Comparison of ENCODE assay signal across 8 cellular contexts in genomic region chr15:31440754-31441298, GRCh38.
DNase-seq lines count a peak whose midpoint lies in the region; ATAC-seq and TF ChIP-seq lines count a peak whose summit lies in the region.

No MANE protein-coding gene starts in this region.

- H3K9me2 ChIP-seq in MM.1S (replicated peaks; ENCODE audit: insufficient read depth, low read length): no peaks in the 10 kb centered on the region

- no peak for TF ChIP-seq EP300 in ovary (IDR thresholded peaks at IDR 0.05)

- H3F3A ChIP-seq in MM.1S (ENCODE audit: insufficient read depth, low read length): peaks cover 13% of the 10 kb centered on the region

- no peaks in the 10 kb centered on the region for H3K9me3 Mint-ChIP-seq in IgD-negative memory B cell

- H3K27me3 ChIP-seq in ovary: no peaks in the 10 kb centered on the region
- no peaks in the 10 kb centered on the region for H3K27me3 ChIP-seq in MM.1S (replicated peaks; ENCODE audit: insufficient read depth, low read length)

- TF ChIP-seq CTCF in ovary (IDR thresholded peaks at IDR 0.05) (no peak), MM.1S (IDR thresholded peaks at IDR 0.05; ENCODE audit: low read length) (no peak)

- peak; percentile 45 for DNase-seq in AG08395 (ENCODE audit: low spot score)
- DNase-seq in activated gamma-delta T cell (lab: John Stamatoyannopoulos, UW): peak; percentile 26
- DNase-seq in Right ventricle myocardium inferior (ENCODE audit: missing footprints): peak; percentile 83
- DNase-seq in ovary: peak; percentile 21 to 78 (median 42)
- no peak for DNase-seq in MM.1S

- H3K4me2 ChIP-seq in MM.1S (ENCODE audit: low read depth, low read length): no peak overlapping the region

- H3K36me3 ChIP-seq in ovary: no peaks in the 10 kb centered on the region
- H3K36me3 ChIP-seq in MM.1S (replicated peaks; ENCODE audit: insufficient read depth, low read length): no peaks in the 10 kb centered on the region

- WGBS in ovary, 3 donors: 0 to 2% (median 1%) methylated on average over 54 to 56 of the region's 56 CpGs

- peaks cover 38 to 44% (median 41%) of the 10 kb centered on the region in 3 donors for H3K4me1 Mint-ChIP-seq in IgD-negative memory B cell

- H3K9me3 ChIP-seq in ovary (no peaks in the 10 kb centered on the region), MM.1S (replicated peaks; ENCODE audit: insufficient read depth, low read length) (no peaks in the 10 kb centered on the region)

- H2AFZ ChIP-seq in MM.1S (ENCODE audit: low read length): no peak overlapping the region

- ATAC-seq in Right ventricle myocardium inferior: peak; percentile 75
- no peak for ATAC-seq in HG03571 (IDR thresholded peaks at IDR 0.05; ENCODE audit: unreplicated experiment)
- ATAC-seq in HG02610 (IDR thresholded peaks at IDR 0.05; ENCODE audit: unreplicated experiment): no peak

- no peak for TF ChIP-seq POLR2A in ovary (IDR thresholded peaks at IDR 0.05)

- no peaks in the 10 kb centered on the region for H3K36me3 Mint-ChIP-seq in IgD-negative memory B cell

- intact Hi-C loops in Right ventricle myocardium inferior (cut with DNase I): no loop called here
- intact Hi-C loops in ovary (cut with DNase I): no loop called here

- H3K27ac ChIP-seq in ovary (peak overlapping the region in 1 of 2 donors; percentile 52), MM.1S (ENCODE audit: low read length) (no peak overlapping the region)

- no peaks in the 10 kb centered on the region for H3K27me3 Mint-ChIP-seq in IgD-negative memory B cell

- H3K27ac Mint-ChIP-seq in IgD-negative memory B cell: no peak overlapping the region

- peak overlapping the region; percentile 72 to 90 (median 79) for H3K4me3 Mint-ChIP-seq in IgD-negative memory B cell

- no peak overlapping the region for H3K9ac ChIP-seq in MM.1S (ENCODE audit: low read length)

- H3K4me1 ChIP-seq in ovary (ENCODE audit: insufficient read depth): peaks cover 2% of the 10 kb centered on the region
- peaks cover 39% of the 10 kb centered on the region for H3K4me1 ChIP-seq in MM.1S (ENCODE audit: low read length)

- H4K20me1 ChIP-seq in MM.1S (ENCODE audit: insufficient read depth, low read length): no peaks in the 10 kb centered on the region

- peak overlapping the region; percentile 40 for H3K4me3 ChIP-seq in ovary
- no peak overlapping the region for H3K4me3 ChIP-seq in MM.1S (ENCODE audit: low read length)

- H3K79me2 ChIP-seq in MM.1S (ENCODE audit: low read length): no peaks in the 10 kb centered on the region
